25 cellular contexts compared by ENCODE assay signal in genomic region chr16:7910116-7910515, GRCh38.
"Had no signal": no experiment of that assay in that cellular context is flagged by ENCODE, and none has a peak within 500 bp of the region (broad histone marks: within the 10 kb centered on the region; RNA-seq: fewer than 3 reads in every experiment).

No MANE protein-coding gene starts in this region.

- H3K9me3 ChIP-seq: lower lobe of right lung, ovary, psoas muscle, sigmoid colon, thyroid gland, vagina had no signal

- H3K4me1 ChIP-seq: lower lobe of right lung, psoas muscle, sigmoid colon, stomach, thyroid gland, vagina had no signal

- H3K4me3 ChIP-seq: dorsolateral prefrontal cortex, lower lobe of right lung, ovary, psoas muscle, sigmoid colon, stomach, thyroid gland, vagina had no signal

- DNase-seq: dorsolateral prefrontal cortex; effector CD4-positive, alpha-beta T cell; hypothalamus; immature natural killer cell; islet precursor cell; kidney glomerular epithelial cell; left colon; left ventricle myocardium superior; lower lobe of right lung; naive thymus-derived CD8-positive, alpha-beta T cell; nephron progenitor cell; nucleus accumbens; ovary; posterior cingulate gyrus; psoas muscle; right cardiac atrium; sigmoid colon; stimulated activated CD4-positive, alpha-beta T cell treated with anti-CD3 and anti-CD28 coated beads, Interleukin-2, amount 100 ng/mL, for 24 hours; stimulated activated CD4-positive, alpha-beta T cell treated with anti-CD3 and anti-CD28 coated beads, Interleukin-4, amount 100 ng/mL, for 24 hours; stimulated activated naive CD4-positive, alpha-beta T cell treated with Interleukin-2 at 50 U/mL for 16 hours; stomach; thyroid gland; trophoblast cell had no signal

- ATAC-seq: left colon; left ventricle myocardium superior; lower lobe of right lung; naive thymus-derived CD8-positive, alpha-beta T cell; psoas muscle; right cardiac atrium; stimulated activated effector memory CD8-positive, alpha-beta T cell treated with anti-CD3 and anti-CD28 coated beads, Interleukin-12 subunit alpha, Interleukin-12 subunit beta, amount 100 ng/mL, for 72 hours had no signal

- H3K27ac ChIP-seq: dorsolateral prefrontal cortex, lower lobe of right lung, ovary, psoas muscle, sigmoid colon, stomach, thyroid gland, vagina had no signal

- H3K27me3 ChIP-seq: ovary, sigmoid colon, stomach, thyroid gland, vagina had no signal

- H3K36me3 ChIP-seq: lower lobe of right lung, ovary, sigmoid colon, stomach, thyroid gland, vagina had no signal
